8 cellular contexts compared by ENCODE assay signal in genomic region chr19:57849162-57849665, GRCh38. TPM values are rescaled to one million over a fixed set of nuclear protein-coding genes. Genes with fewer than 3 reads are reported as not detected.
DNase-seq lines count a peak whose midpoint lies in the region; ATAC-seq and TF ChIP-seq lines count a peak whose summit lies in the region.
"Not testable (repeated sequence)": the region's sequence is repeated elsewhere in the genome, so short reads cannot be mapped to it uniquely, and the experiment has no call there.

No MANE protein-coding gene starts in this region.

- peak overlapping the region; percentile 90 for H3K27ac Mint-ChIP-seq in activated CD4-positive, alpha-beta memory T cell treated with anti-CD3 and anti-CD28 coated beads for 36 hours

- not testable (repeated sequence) for H3K27me3 ChIP-seq in dorsolateral prefrontal cortex

- H3K27ac ChIP-seq in KOPT-K1 (ENCODE audit: low read depth, low read length, poor library complexity, severe bottlenecking) (peak overlapping the region; percentile 57), dorsolateral prefrontal cortex (peak overlapping the region in 7 of 59 donors; percentile 9 to 73 (median 53))

- CTCF ChIA-PET in AG04449 (lab: Yijun Ruan, JAX); activated CD4-positive, alpha-beta memory T cell treated with anti-CD3 and anti-CD28 coated beads for 36 hours (lab: Charles Lee): not testable (repeated sequence)

- not testable (repeated sequence) for DNase-seq in AG04449 (ENCODE audit: low read depth, low spot score); activated CD4-positive, alpha-beta memory T cell treated with anti-CD3 and anti-CD28 coated beads for 36 hours; dorsolateral prefrontal cortex; left lobe of liver (ENCODE audit: low spot score); retinal pigment epithelial cell (ENCODE audit: low read depth)

- peaks cover 52% of the 10 kb centered on the region for H3K36me3 ChIP-seq in KOPT-K1 (ENCODE audit: insufficient read depth, low read length)

- not testable (repeated sequence) for TF ChIP-seq CTCF in AG04449 (IDR thresholded peaks at IDR 0.05; ENCODE audit: insufficient read depth, low read length, missing control alignments); dorsolateral prefrontal cortex (IDR thresholded peaks at IDR 0.05 in 54 of 56, conservative IDR thresholded peaks at IDR 0.05 in 2 of 56; ENCODE audit: low read depth in 1 of 56, partially characterized antibody in 56 of 56); retinal pigment epithelial cell (conservative IDR thresholded peaks at IDR 0.05; ENCODE audit: low read depth, low read length)

- H3K4me3 ChIP-seq in AG04449 (ENCODE audit: low read depth, low read length) (peak overlapping the region; percentile 87), dorsolateral prefrontal cortex (peak overlapping the region in 54 of 59 donors; percentile 63 to 92 (median 80)), retinal pigment epithelial cell (ENCODE audit: low read length) (peak overlapping the region; percentile 90)

- H3K36me3 Mint-ChIP-seq in activated CD4-positive, alpha-beta memory T cell treated with anti-CD3 and anti-CD28 coated beads for 36 hours, result peaks cover 51% of the 10 kb centered on the region

- intact Hi-C loops in activated CD4-positive, alpha-beta memory T cell treated with anti-CD3 and anti-CD28 coated beads for 36 hours (cut with micrococcal nuclease), result loop anchor here (5.0 kb wide), 1 partner anchor 37 kb away; the partner anchor contains the start of gene ZNF552
- intact Hi-C loops in dorsolateral prefrontal cortex (cut with DNase I), result not testable (repeated sequence)

- not testable (repeated sequence) for H3K27me3 Mint-ChIP-seq in activated CD4-positive, alpha-beta memory T cell treated with anti-CD3 and anti-CD28 coated beads for 36 hours

- peak; percentile 10 for ATAC-seq in GM19043 (IDR thresholded peaks at IDR 0.05; ENCODE audit: low read depth, unreplicated experiment)
- peak; percentile 23 for ATAC-seq in HG02840 (IDR thresholded peaks at IDR 0.05; ENCODE audit: low FRiP score, unreplicated experiment)
- peak; percentile 36 for ATAC-seq in left lobe of liver

- not testable (repeated sequence) for H3K9me3 ChIP-seq in KOPT-K1 (ENCODE audit: insufficient read depth, low read length, poor library complexity, severe bottlenecking)

- peaks cover 10% of the 10 kb centered on the region for H3K9me3 Mint-ChIP-seq in activated CD4-positive, alpha-beta memory T cell treated with anti-CD3 and anti-CD28 coated beads for 36 hours

- peaks cover 19% of the 10 kb centered on the region for H3K4me1 Mint-ChIP-seq in activated CD4-positive, alpha-beta memory T cell treated with anti-CD3 and anti-CD28 coated beads for 36 hours (ENCODE audit: low read depth)

- POLR2A ChIA-PET in AG04449 (lab: Yijun Ruan, JAX), result interaction anchor here (0.6 to 1.0 kb wide), 2 partner anchors 34 to 365 kb away, joined by 3 read pairs; partner anchors contain the start of gene ZNF552
- POLR2A ChIA-PET in activated CD4-positive, alpha-beta memory T cell treated with anti-CD3 and anti-CD28 coated beads for 36 hours (lab: Charles Lee), result interaction anchor here (0.6 to 1.5 kb wide), 3 partner anchors 30 to 155 kb away, joined by 3 to 4 read pairs (median 3); no protein-coding TSS in a partner anchor

- H3K4me3 Mint-ChIP-seq in activated CD4-positive, alpha-beta memory T cell treated with anti-CD3 and anti-CD28 coated beads for 36 hours, result peak overlapping the region; percentile 89

RNA-seq across cellular contexts. Expression of gene ZNF587, which starts 0.4 kb away (rescaled TPM):
- 10 to 100 TPM; 20.9 to 23.9 TPM for total RNA-seq in activated CD4-positive, alpha-beta memory T cell treated with anti-CD3 and anti-CD28 coated beads for 36 hours
- total RNA-seq in dorsolateral prefrontal cortex (10 to 100 TPM; 34.9 to 82.3 (median 50.7) TPM), left lobe of liver (19.1 TPM)

RNA-seq across cellular contexts. Expression of gene ZNF587B, which starts 19.1 kb away (rescaled TPM):
- 10 to 100 TPM; 14.2 to 15.2 TPM for total RNA-seq in activated CD4-positive, alpha-beta memory T cell treated with anti-CD3 and anti-CD28 coated beads for 36 hours
- total RNA-seq in dorsolateral prefrontal cortex, result 10 to 100 TPM in 116 of 120 experiments, 1 to 10 TPM in 4; 7.8 to 34.6 (median 15.2) TPM
- total RNA-seq in left lobe of liver, result 10.2 TPM

RNA-seq across cellular contexts. Expression of gene ZNF552, which starts 34.5 kb away (rescaled TPM):
- 1 to 10 TPM; 4.8 to 6.1 TPM for total RNA-seq in activated CD4-positive, alpha-beta memory T cell treated with anti-CD3 and anti-CD28 coated beads for 36 hours
- total RNA-seq in dorsolateral prefrontal cortex, result 10 to 100 TPM in 23 of 120 experiments, 1 to 10 TPM in 97; 2.9 to 13.6 (median 7.9) TPM
- total RNA-seq in left lobe of liver, result 7.1 TPM

RNA-seq across cellular contexts. Expression of gene ZNF814, which starts 39.6 kb away (rescaled TPM):
- total RNA-seq in activated CD4-positive, alpha-beta memory T cell treated with anti-CD3 and anti-CD28 coated beads for 36 hours, result 10 to 100 TPM; 10.4 to 12.4 TPM
- total RNA-seq in dorsolateral prefrontal cortex (10 to 100 TPM; 18.3 to 51.9 (median 31.5) TPM), left lobe of liver (12.9 TPM)
